Comparison of ENCODE assay signal across 1 cellular context in genomic region chr12:11170810-11171144, GRCh38.
TF ChIP-seq lines count a peak whose summit lies in the region.

No MANE protein-coding gene starts in this region.

TF ChIP-seq in H1, 55 proteins besides CTCF, POLR2A, EP300 and RAD21:
- TF ChIP-seq CHD7 (IDR thresholded peaks at IDR 0.05; ENCODE audit: insufficient replicate concordance, low read length), result no peak
- TF ChIP-seq KDM5A (IDR thresholded peaks at IDR 0.05; ENCODE audit: low read length), result 0 out of 2 replicates have a peak, but pooled peaks have one; percentile 15
